ENCODE assay signal across 35 cellular contexts in genomic region chr7:16556359-16556758, GRCh38. TPM values are rescaled to one million over a fixed set of nuclear protein-coding genes. Genes with fewer than 3 reads are reported as not detected.
"Had no signal": no experiment of that assay in that cellular context is flagged by ENCODE, and none has a peak within 500 bp of the region (broad histone marks: within the 10 kb centered on the region; RNA-seq: fewer than 3 reads in every experiment).

No MANE protein-coding gene starts in this region.

- H3K27me3 ChIP-seq: colonic mucosa, esophagus squamous epithelium, heart right ventricle, right atrium auricular region, suprapubic skin, vagina had no signal

- H3K36me3 ChIP-seq: colonic mucosa, esophagus squamous epithelium, heart right ventricle, left ventricle myocardium inferior, lower lobe of right lung, prostate gland, right atrium auricular region, suprapubic skin, vagina had no signal

- H3K9me3 ChIP-seq: colonic mucosa, esophagus squamous epithelium, heart right ventricle, left ventricle myocardium inferior, lower lobe of right lung, prostate gland, right atrium auricular region, suprapubic skin, vagina had no signal

- H3K4me3 ChIP-seq: colonic mucosa, esophagus squamous epithelium, heart right ventricle, left ventricle myocardium inferior, lower lobe of right lung, prostate gland, right atrium auricular region, smooth muscle cell, suprapubic skin, vagina had no signal

- ATAC-seq: left colon; lower lobe of right lung; natural killer cell; sciatic nerve; stimulated activated naive CD8-positive, alpha-beta T cell treated with anti-CD3 and anti-CD28 coated beads, Interleukin-15, amount 100 ng/mL, for 72 hours had no signal

- FAIRE-seq: endothelial cell of umbilical vein, islet of Langerhans had no signal

- DNase-seq: colonic mucosa; effector CD8-positive, alpha-beta T cell; esophagus squamous epithelium; foreskin melanocyte; glutamatergic neuron; heart right ventricle; hippocampal formation; left colon; left ventricle myocardium inferior; lower lobe of right lung; natural killer cell; nucleus accumbens; stimulated activated CD4-positive, alpha-beta T cell treated with anti-CD3 and anti-CD28 coated beads, Interleukin-12 subunit alpha, Interleukin-12 subunit beta, amount 100 ng/mL, for 4 hours; stimulated activated CD4-positive, alpha-beta T cell treated with anti-CD3 and anti-CD28 coated beads, Interleukin-1b, Interleukin-23, amount 100 ng/mL, for 48 hours; stimulated activated CD4-positive, alpha-beta T cell treated with anti-CD3 and anti-CD28 coated beads, Interleukin-4, amount 100 ng/mL, for 1 hour; stimulated activated CD8-positive, alpha-beta memory T cell treated with anti-CD3 and anti-CD28 coated beads, Interleukin-4, amount 100 ng/mL, for 48 hours; stimulated activated naive CD4-positive, alpha-beta T cell; stimulated activated naive CD8-positive, alpha-beta T cell treated with anti-CD3 and anti-CD28 coated beads, Interleukin-15, amount 100 ng/mL, for 72 hours; trophoblast cell had no signal

- H3K4me2 ChIP-seq: smooth muscle cell had no signal

- H3K27ac ChIP-seq: colonic mucosa, esophagus squamous epithelium, left ventricle myocardium inferior, lower lobe of right lung, prostate gland, suprapubic skin, vagina had no signal

- H3K4me1 ChIP-seq: colonic mucosa, esophagus squamous epithelium, lower lobe of right lung, prostate gland, suprapubic skin, vagina had no signal

RNA-seq across cellular contexts. Expression of gene LRRC72, which starts 29.7 kb away (rescaled TPM):
- total RNA-seq: colonic mucosa, endothelial cell of umbilical vein, epithelial cell of proximal tubule, esophagus squamous epithelium, heart right ventricle, kidney epithelial cell, left colon, left ventricle myocardium inferior, lower lobe of right lung, mesenteric fat pad, mononuclear cell, natural killer cell, neural crest cell, osteocyte, prostate gland, right atrium auricular region, sciatic nerve, smooth muscle cell, suprapubic skin, ureter, vagina had no signal
- polyA plus RNA-seq: endothelial cell of umbilical vein, heart right ventricle, smooth muscle cell, thymus had no signal
